8 cellular contexts compared by ENCODE assay signal in genomic region chr1:27102707-27103468, GRCh38. TPM values are rescaled to one million over a fixed set of nuclear protein-coding genes. Genes with fewer than 3 reads are reported as not detected.
DNase-seq lines count a peak whose midpoint lies in the region; ATAC-seq and TF ChIP-seq lines count a peak whose summit lies in the region.

No MANE protein-coding gene starts in this region.

- no peak overlapping the region for H3K27ac ChIP-seq in hepatocyte

- H3K27me3 ChIP-seq in hepatocyte, result no peaks in the 10 kb centered on the region

- no peak overlapping the region for H3K4me2 ChIP-seq in hepatocyte

- H3K4me1 ChIP-seq in hepatocyte (ENCODE audit: insufficient read depth), result peaks cover 25% of the 10 kb centered on the region

- H3K9me3 ChIP-seq in hepatocyte (ENCODE audit: low read depth), result no peaks in the 10 kb centered on the region

- H2AFZ ChIP-seq in hepatocyte, result no peak overlapping the region

- H4K20me1 ChIP-seq in hepatocyte (ENCODE audit: insufficient read depth, poor library complexity, severe bottlenecking), result no peaks in the 10 kb centered on the region

- DNase-seq in ELR (ENCODE audit: low read depth) (peak; percentile 66), Kasumi-1 (lab: John Stamatoyannopoulos, UW) (peak; percentile 50 to 66), T-helper 22 cell (ENCODE audit: low read depth) (peak; percentile 30), amygdala (lab: John Stamatoyannopoulos, UW) (peak in 50 of 56 donors; percentile 10 to 87 (median 64)), hepatocyte (ENCODE audit: low spot score) (peak; percentile 82), OCI-M2 (lab: John Stamatoyannopoulos, UW; ENCODE audit: unreplicated experiment) (no peak)
- DNase-seq in stimulated activated CD4-positive, alpha-beta T cell treated with anti-CD3 and anti-CD28 coated beads, Interleukin-12 subunit alpha, Interleukin-12 subunit beta, amount 100 ng/mL, for 4 hours, result peak; percentile 81

- H3K4me3 ChIP-seq in hepatocyte, result no peak overlapping the region

- TF ChIP-seq CTCF in hepatocyte (IDR thresholded peaks at IDR 0.05; ENCODE audit: poor library complexity), result peak; percentile 88

- 47% methylated on average over 15 of the region's 15 CpGs for WGBS in hepatocyte (ENCODE audit: low lambda C conversion rate, missing lambda C conversion rate)

- no peak for ATAC-seq in HG02610 (IDR thresholded peaks at IDR 0.05; ENCODE audit: unreplicated experiment)

- H3K9me2 ChIP-seq in hepatocyte (replicated peaks; ENCODE audit: insufficient read depth), result no peaks in the 10 kb centered on the region

- H3K36me3 ChIP-seq in hepatocyte (replicated peaks; ENCODE audit: insufficient read depth, low read depth), result no peaks in the 10 kb centered on the region

- H3K79me2 ChIP-seq in hepatocyte, result no peaks in the 10 kb centered on the region

RNA-seq across cellular contexts. Expression of gene SLC9A1, which starts 52.0 kb away (rescaled TPM):
- 9.7 and 13.3 TPM in 2 replicates for total RNA-seq in hepatocyte
- 29.8 and 31.3 TPM in 2 replicates for polyA plus RNA-seq in hepatocyte
